ENCODE assay signal across 16 cellular contexts in genomic region chr20:1783245-1783644, GRCh38.
DNase-seq lines count a peak whose midpoint lies in the region; ATAC-seq, FAIRE-seq and TF ChIP-seq lines count a peak whose summit lies in the region.
"Had no signal": no experiment of that assay in that cellular context is flagged by ENCODE, and none has a peak within 500 bp of the region (broad histone marks: within the 10 kb centered on the region; RNA-seq: fewer than 3 reads in every experiment).

No MANE protein-coding gene starts in this region.

- peak; percentile 5 for FAIRE-seq in keratinocyte (lab: Jason Lieb, UNC)
- FAIRE-seq: A549, GM12892 had no signal

- H4K20me1 ChIP-seq in OCI-LY3 (ENCODE audit: insufficient read depth, low read length), result no peaks in the 10 kb centered on the region
- no peaks in the 10 kb centered on the region for H4K20me1 ChIP-seq in keratinocyte (ENCODE audit: control insufficient read depth, extremely low read depth, insufficient read depth, low read length)

- DNase-seq in NOMO-1 treated with DMSO at 0.1 percent for 48 hours (lab: John Stamatoyannopoulos, UW; ENCODE audit: unreplicated experiment) (peak; percentile 45), keratinocyte (ENCODE audit: low read depth, low spot score) (no peak), NCI-H446 treated with DMSO at 0.1 percent for 48 hours (lab: John Stamatoyannopoulos, UW) (no peak), NCI-H146 (lab: John Stamatoyannopoulos, UW) (no peak)
- DNase-seq: BE2C; CD4-positive, alpha-beta memory T cell; DMS79; HCEC 1CT; HFFc6 had no signal

- H2AFZ ChIP-seq in OCI-LY3 (ENCODE audit: low read depth, low read length) (no peak overlapping the region), keratinocyte (ENCODE audit: control insufficient read depth, low read length) (no peak overlapping the region)

- H3K4me3 ChIP-seq in OCI-LY3 (ENCODE audit: low read length) (no peak overlapping the region), keratinocyte (ENCODE audit: control insufficient read depth in 2 of 3, extremely low read depth in 1 of 3, insufficient read depth in 2 of 3, low read depth in 1 of 3, low read length in 3 of 3) (no peak overlapping the region), gastroesophageal sphincter (no peak overlapping the region)
- H3K4me3 ChIP-seq: A549 had no signal

- no peak overlapping the region for H3K27ac ChIP-seq in OCI-LY3 (ENCODE audit: low read length)
- no peak overlapping the region for H3K27ac ChIP-seq in keratinocyte (ENCODE audit: control insufficient read depth, insufficient read depth, low read length)
- H3K27ac ChIP-seq in gastroesophageal sphincter, result no peak overlapping the region
- H3K27ac ChIP-seq: A549, C4-2B, HL-60 had no signal

- H3K36me3 ChIP-seq in OCI-LY3 (replicated peaks; ENCODE audit: low read depth, low read length), result no peaks in the 10 kb centered on the region
- H3K36me3 ChIP-seq in keratinocyte (ENCODE audit: control insufficient read depth in 2 of 2, extremely low read depth in 1 of 2, insufficient read depth in 2 of 2, low read length in 2 of 2), result no peaks in the 10 kb centered on the region
- H3K36me3 ChIP-seq in gastroesophageal sphincter, result no peaks in the 10 kb centered on the region
- H3K36me3 ChIP-seq: BE2C had no signal

- no peak for TF ChIP-seq POLR2A in gastroesophageal sphincter (IDR thresholded peaks at IDR 0.05)

- H3K9me1 ChIP-seq in keratinocyte (ENCODE audit: control insufficient read depth, extremely low read depth, insufficient read depth, low read length), result no peaks in the 10 kb centered on the region

- 74 to 80% methylated on average over 2 to 3 of the region's 4 CpGs for WGBS in gastroesophageal sphincter (ENCODE audit: low coverage in 1 of 2), 2 donors

- H3K79me2 ChIP-seq in OCI-LY3 (ENCODE audit: low read length), result no peaks in the 10 kb centered on the region
- no peaks in the 10 kb centered on the region for H3K79me2 ChIP-seq in keratinocyte (ENCODE audit: control insufficient read depth, insufficient read depth, low read length)

- H3K9ac ChIP-seq in OCI-LY3 (ENCODE audit: low read length), result no peak overlapping the region
- no peak overlapping the region for H3K9ac ChIP-seq in keratinocyte (ENCODE audit: control insufficient read depth, extremely low read depth, insufficient read depth, low read length)

- peaks cover 45% of the 10 kb centered on the region for H3K27me3 ChIP-seq in OCI-LY3 (ENCODE audit: low read depth, low read length)
- no peaks in the 10 kb centered on the region for H3K27me3 ChIP-seq in keratinocyte (ENCODE audit: control insufficient read depth, extremely low read depth, insufficient read depth, low read length)
- peaks cover 50% of the 10 kb centered on the region for H3K27me3 ChIP-seq in gastroesophageal sphincter
- H3K27me3 ChIP-seq: BE2C had no signal

- H3K9me3 ChIP-seq in OCI-LY3 (ENCODE audit: insufficient read depth, low read length) (no peaks in the 10 kb centered on the region), keratinocyte (ENCODE audit: control insufficient read depth, low read depth, low read length) (no peaks in the 10 kb centered on the region), gastroesophageal sphincter (no peaks in the 10 kb centered on the region)
- H3K9me3 ChIP-seq: A549, BE2C had no signal

- dilution Hi-C loops in keratinocyte (cut with MboI; ENCODE audit: extremely low pct_ligation_motif_present, low sequenced_read_pairs), result no loop called here

- TF ChIP-seq CTCF in OCI-LY3 (IDR thresholded peaks at IDR 0.05; ENCODE audit: low read depth, low read length), result no peak
- no peak for TF ChIP-seq CTCF in keratinocyte (optimal IDR thresholded peaks at IDR 0.05 in 1 of 3, IDR thresholded peaks at IDR 0.05 in 1 of 3, conservative IDR thresholded peaks at IDR 0.05 in 1 of 3; ENCODE audit: extremely low read depth in 1 of 3, insufficient read depth in 2 of 3, low read length in 3 of 3)
- TF ChIP-seq CTCF in gastroesophageal sphincter (IDR thresholded peaks at IDR 0.05), result no peak

- TF ChIP-seq EP300 in gastroesophageal sphincter (IDR thresholded peaks at IDR 0.05), result no peak

- peaks cover 20% of the 10 kb centered on the region for H3K4me1 ChIP-seq in OCI-LY3 (ENCODE audit: low read length)
- no peaks in the 10 kb centered on the region for H3K4me1 ChIP-seq in keratinocyte (ENCODE audit: control insufficient read depth, extremely low read depth, insufficient read depth, low read length)
- H3K4me1 ChIP-seq in gastroesophageal sphincter, result no peaks in the 10 kb centered on the region
- H3K4me1 ChIP-seq: A549, BE2C had no signal

- H3K4me2 ChIP-seq in OCI-LY3 (ENCODE audit: low read length), result peak overlapping the region; percentile 34
- no peak overlapping the region for H3K4me2 ChIP-seq in keratinocyte (ENCODE audit: control insufficient read depth, extremely low read depth, insufficient read depth, low read depth, low read length)
- H3K4me2 ChIP-seq: A549 had no signal

- ATAC-seq in HG03457 (IDR thresholded peaks at IDR 0.05; ENCODE audit: unreplicated experiment), result no peak
- no peak for ATAC-seq in gastroesophageal sphincter
- ATAC-seq: A549 had no signal
